In genomic region chr4:86359944-86360478, GRCh38 we compare ENCODE assay signal across 9 cellular contexts. TPM values are rescaled to one million over a fixed set of nuclear protein-coding genes. Genes with fewer than 3 reads are reported as not detected.
DNase-seq lines count a peak whose midpoint lies in the region; FAIRE-seq and TF ChIP-seq lines count a peak whose summit lies in the region.
"Had no signal": no experiment of that assay in that cellular context is flagged by ENCODE, and none has a peak within 500 bp of the region (broad histone marks: within the 10 kb centered on the region; RNA-seq: fewer than 3 reads in every experiment).

Gene MAPK10, minus strand, starts transcription at chr4:86360053.

- H3K4me1 ChIP-seq in kidney (ENCODE audit: control insufficient read depth in 1 of 2, insufficient read depth in 1 of 2, low read depth in 1 of 2, low read length in 2 of 2), result peaks cover 5 to 11% of the 10 kb centered on the region in 2 donors

- TF ChIP-seq CTCF in GM10266 (IDR thresholded peaks at IDR 0.05; ENCODE audit: control insufficient read depth, insufficient read depth, low read depth, missing control alignments), result no peak
- no peak for TF ChIP-seq CTCF in kidney (IDR thresholded peaks at IDR 0.05; ENCODE audit: borderline replicate concordance, extremely low read depth, insufficient read depth)

- DNase-seq in GM10266 (ENCODE audit: extremely low spot score) (peak; percentile 61), H7 (peak; percentile 54), MV-4-11 (lab: John Stamatoyannopoulos, UW) (peak; percentile 93), T1000 (lab: John Stamatoyannopoulos, UW) (peak; percentile 51), cerebellum (ENCODE audit: low spot score) (peak; percentile 93), kidney (peak; percentile 86), smooth muscle cell of the brain vasculature (ENCODE audit: low read depth, low spot score) (peak; percentile 78)
- no peak for DNase-seq in effector CD4-positive, alpha-beta T cell

- H3K36me3 ChIP-seq in H7 (replicated peaks; ENCODE audit: control insufficient read depth, insufficient read depth, low read length) (no peaks in the 10 kb centered on the region), kidney (ENCODE audit: control insufficient read depth in 1 of 2, insufficient read depth in 2 of 2, low read length in 2 of 2) (no peaks in the 10 kb centered on the region)

- FAIRE-seq in kidney (lab: Jason Lieb, UNC), result no peak
- FAIRE-seq: colon had no signal

- H3K27me3 ChIP-seq in H7 (ENCODE audit: control insufficient read depth, insufficient read depth, low read length), result no peaks in the 10 kb centered on the region

- peak within 1 kb of the TSS in 1 of 2 donors; percentile 16 for H3K27ac ChIP-seq in kidney (ENCODE audit: low read depth in 2 of 2, low read length in 2 of 2)

- peak within 1 kb of the TSS; percentile 24 to 53 for H3K9ac ChIP-seq in kidney (ENCODE audit: low read length in 2 of 2)

- intact Hi-C loops in kidney (cut with DNase I), result no loop called here

- H3K4me3 ChIP-seq in H7 (ENCODE audit: insufficient read depth, low read depth, low read length) (peak within 1 kb of the TSS; percentile 8; the same call in 1 of the 2 replicates), kidney (ENCODE audit: low read length in 2 of 2) (peak within 1 kb of the TSS; percentile 70 to 85)

- no peaks in the 10 kb centered on the region for H3K9me3 ChIP-seq in kidney (ENCODE audit: control insufficient read depth in 1 of 2, low read length in 2 of 2)

RNA-seq across cellular contexts. Expression of gene MAPK10, which starts in this region (rescaled TPM):
- total RNA-seq in H7 (2014; rRNA removed; shearing (Covaris generic)), result 11.6 and 13.7 TPM in 2 replicates
- total RNA-seq in cerebellum (411 TPM), kidney (54.5 TPM)
- polyA plus RNA-seq in kidney (ENCODE audit: insufficient read depth, low read depth, low replicate concordance), result 27.6 TPM
